1 cellular context compared by ENCODE assay signal in genomic region chr1:40774266-40774998, GRCh38.
A peak's percentile ranks its signal among the peaks of the same experiment; 100 is the strongest.
TF ChIP-seq lines count a peak whose summit lies in the region.

No MANE protein-coding gene starts in this region.

TF ChIP-seq in GM12878, 131 proteins besides CTCF, POLR2A, EP300 and RAD21 (continued from another document):
- 0 out of 2 replicates have a peak, but pooled peaks have one; percentile 25 for TF ChIP-seq GATAD2B (conservative IDR thresholded peaks at IDR 0.05; ENCODE audit: low read depth)
- no peak for TF ChIP-seq BCL3 (IDR thresholded peaks at IDR 0.05; ENCODE audit: borderline replicate concordance, insufficient read depth, low read depth, low read length, poor library complexity, severe bottlenecking)
- TF ChIP-seq MLLT1 (IDR thresholded peaks at IDR 0.05), result no peak
- no peak for TF ChIP-seq RCOR1 (conservative IDR thresholded peaks at IDR 0.05; ENCODE audit: low read depth, low read length)
- TF ChIP-seq ZNF592 (IDR thresholded peaks at IDR 0.05), result no peak
- no peak for TF ChIP-seq SIN3A (IDR thresholded peaks at IDR 0.05; ENCODE audit: low read depth, low read length)
- TF ChIP-seq KAT2A (conservative IDR thresholded peaks at IDR 0.05; ENCODE audit: control insufficient read depth, low read depth, low read length), result no peak
- TF ChIP-seq MXI1 (IDR thresholded peaks at IDR 0.05; ENCODE audit: low read depth, low read length), result no peak
- TF ChIP-seq FOXK2 (IDR thresholded peaks at IDR 0.05), result no peak
- TF ChIP-seq SMC3 (IDR thresholded peaks at IDR 0.05; ENCODE audit: borderline replicate concordance, low read length), result peak; percentile 94
- 0 out of 4 replicates have a peak, but pooled peaks of 1 of the 2 experiments have one; percentile 19 for TF ChIP-seq IKZF2 (IDR thresholded peaks at IDR 0.05)
- peak; percentile 45; the same call in 1 of the 2 replicates for TF ChIP-seq YY1 (IDR thresholded peaks at IDR 0.05; ENCODE audit: low read depth, low read length)
